ENCODE assay signal across 9 cellular contexts in genomic region chr6:3053231-3053508, GRCh38. TPM values are rescaled to one million over a fixed set of nuclear protein-coding genes. Genes with fewer than 3 reads are reported as not detected.
A peak's percentile ranks its signal among the peaks of the same experiment; 100 is the strongest.
DNase-seq lines count a peak whose midpoint lies in the region; ATAC-seq, FAIRE-seq and TF ChIP-seq lines count a peak whose summit lies in the region.
"Had no signal": no experiment of that assay in that cellular context is flagged by ENCODE, and none has a peak within 500 bp of the region (broad histone marks: within the 10 kb centered on the region; RNA-seq: fewer than 3 reads in every experiment).

No MANE protein-coding gene starts in this region.

- H3K27me3 ChIP-seq in HUES64 (ENCODE audit: insufficient read depth, low read length) = peaks cover 12% of the 10 kb centered on the region; the same call in 1 of the 2 replicates
- no peaks in the 10 kb centered on the region for H3K27me3 ChIP-seq in muscle layer of colon (ENCODE audit: control insufficient read depth in 1 of 2, insufficient read depth in 2 of 2, low read length in 2 of 2)
- H3K27me3 ChIP-seq: SJSA1 had no signal

- POLR2A ChIA-PET in A549 (lab: Yijun Ruan, JAX) = interaction anchor here (1.0 to 1.5 kb wide), 5 partner anchors 27 to 63 kb away, joined by 5 to 18 read pairs (median 10); partner anchors contain the start of gene NQO2

- no peak for TF ChIP-seq CTCF in A549 (IDR thresholded peaks at IDR 0.05)

- 62% methylated on average over 11 of the region's 11 CpGs for WGBS in A549 (ENCODE audit: missing lambda C conversion rate)
- WGBS in HUES64 = 61% methylated on average over 11 of the region's 11 CpGs

- ATAC-seq in A549 = no peak
- ATAC-seq in HG03045 (IDR thresholded peaks at IDR 0.05; ENCODE audit: unreplicated experiment) = no peak
- ATAC-seq in HG02840 (IDR thresholded peaks at IDR 0.05; ENCODE audit: low FRiP score, unreplicated experiment) = no peak

- H3K4me2 ChIP-seq in A549 = peak overlapping the region; percentile 79

- H3K4me3 ChIP-seq in A549 = peak overlapping the region; percentile 50
- H3K4me3 ChIP-seq in HUES64 (ENCODE audit: low read length) = peak overlapping the region; percentile 70
- peak overlapping the region in 1 of 2 donors; percentile 45 for H3K4me3 ChIP-seq in muscle layer of colon (ENCODE audit: low read depth in 1 of 2, low read length in 2 of 2)

- H3K27ac ChIP-seq in A549 = peak overlapping the region; percentile 70 to 88
- peak overlapping the region; percentile 63; the same call in 1 of the 2 replicates for H3K27ac ChIP-seq in HUES64 (ENCODE audit: low read depth, low read length)
- peak overlapping the region; percentile 39 for H3K27ac ChIP-seq in muscle layer of colon (ENCODE audit: low read depth, low read length)
- no peak overlapping the region for H3K27ac ChIP-seq in substantia nigra (ENCODE audit: low read depth, low read length, poor library complexity, severe bottlenecking)
- H3K27ac ChIP-seq: SJSA1 had no signal

- TF ChIP-seq EP300 in A549 (IDR thresholded peaks at IDR 0.05) = no peak

- H3K9me3 ChIP-seq in A549 (no peaks in the 10 kb centered on the region), HUES64 (ENCODE audit: insufficient read depth, low read depth, low read length) (no peaks in the 10 kb centered on the region), muscle layer of colon (ENCODE audit: low read length) (no peaks in the 10 kb centered on the region)
- H3K9me3 ChIP-seq: SJSA1 had no signal

- CTCF ChIA-PET in A549 (lab: Yijun Ruan, JAX) = interaction anchor here (1.0 to 2.7 kb wide), 6 partner anchors 25 to 115 kb away, joined by 3 to 18 read pairs (median 5); no protein-coding TSS in a partner anchor

- TF ChIP-seq POLR2A in A549 (IDR thresholded peaks at IDR 0.05; ENCODE audit: low read length) = no peak

- TF ChIP-seq RAD21 in A549 (conservative IDR thresholded peaks at IDR 0.05 in 1 of 2, IDR thresholded peaks at IDR 0.05 in 1 of 2) = no peak

- H3K9ac ChIP-seq in HUES64 (ENCODE audit: low read depth, low read length) = peak overlapping the region; percentile 68
- no peak overlapping the region for H3K9ac ChIP-seq in muscle layer of colon (ENCODE audit: low read length)

- DNase-seq in A549 (ENCODE audit: low read depth in 1 of 2, low spot score in 1 of 2) (no peak), cerebellar cortex (ENCODE audit: low spot score) (peak; percentile 26), substantia nigra (lab: John Stamatoyannopoulos, UW) (no peak)
- DNase-seq in stimulated activated CD4-positive, alpha-beta T cell treated with anti-CD3 and anti-CD28 coated beads, Interleukin-4, amount 100 ng/mL, for 24 hours = no peak

- H3K36me3 ChIP-seq in HUES64 (ENCODE audit: insufficient read depth, low read length) (no peaks in the 10 kb centered on the region), muscle layer of colon (ENCODE audit: insufficient read depth, low read length) (no peaks in the 10 kb centered on the region)
- H3K36me3 ChIP-seq: SJSA1 had no signal

- H3K4me1 ChIP-seq in A549 (peaks cover 12% of the 10 kb centered on the region), HUES64 (ENCODE audit: insufficient read depth, low read length) (peaks cover 11% of the 10 kb centered on the region), muscle layer of colon (ENCODE audit: insufficient read depth, low read length) (peaks cover 11% of the 10 kb centered on the region)

- FAIRE-seq in A549 (lab: Jason Lieb, UNC) = no peak

TF ChIP-seq in A549, 52 proteins besides CTCF, POLR2A, EP300 and RAD21:
- TF ChIP-seq JUNB (IDR thresholded peaks at IDR 0.05) (no peak), CBX8 (IDR thresholded peaks at IDR 0.05) (no peak), PHF8 (IDR thresholded peaks at IDR 0.05; ENCODE audit: borderline replicate concordance, low read depth) (no peak), ZC3H11A (IDR thresholded peaks at IDR 0.05) (no peak), E2F6 (IDR thresholded peaks at IDR 0.05; ENCODE audit: borderline replicate concordance, low read depth) (no peak), HES2 (IDR thresholded peaks at IDR 0.05) (no peak), HOXB13 (CRISPR knock-in tag; IDR thresholded peaks at IDR 0.05; ENCODE audit: low read depth) (no peak), NR3C1 (IDR thresholded peaks at IDR 0.05) (no peak)
- TF ChIP-seq, protein P1, sequence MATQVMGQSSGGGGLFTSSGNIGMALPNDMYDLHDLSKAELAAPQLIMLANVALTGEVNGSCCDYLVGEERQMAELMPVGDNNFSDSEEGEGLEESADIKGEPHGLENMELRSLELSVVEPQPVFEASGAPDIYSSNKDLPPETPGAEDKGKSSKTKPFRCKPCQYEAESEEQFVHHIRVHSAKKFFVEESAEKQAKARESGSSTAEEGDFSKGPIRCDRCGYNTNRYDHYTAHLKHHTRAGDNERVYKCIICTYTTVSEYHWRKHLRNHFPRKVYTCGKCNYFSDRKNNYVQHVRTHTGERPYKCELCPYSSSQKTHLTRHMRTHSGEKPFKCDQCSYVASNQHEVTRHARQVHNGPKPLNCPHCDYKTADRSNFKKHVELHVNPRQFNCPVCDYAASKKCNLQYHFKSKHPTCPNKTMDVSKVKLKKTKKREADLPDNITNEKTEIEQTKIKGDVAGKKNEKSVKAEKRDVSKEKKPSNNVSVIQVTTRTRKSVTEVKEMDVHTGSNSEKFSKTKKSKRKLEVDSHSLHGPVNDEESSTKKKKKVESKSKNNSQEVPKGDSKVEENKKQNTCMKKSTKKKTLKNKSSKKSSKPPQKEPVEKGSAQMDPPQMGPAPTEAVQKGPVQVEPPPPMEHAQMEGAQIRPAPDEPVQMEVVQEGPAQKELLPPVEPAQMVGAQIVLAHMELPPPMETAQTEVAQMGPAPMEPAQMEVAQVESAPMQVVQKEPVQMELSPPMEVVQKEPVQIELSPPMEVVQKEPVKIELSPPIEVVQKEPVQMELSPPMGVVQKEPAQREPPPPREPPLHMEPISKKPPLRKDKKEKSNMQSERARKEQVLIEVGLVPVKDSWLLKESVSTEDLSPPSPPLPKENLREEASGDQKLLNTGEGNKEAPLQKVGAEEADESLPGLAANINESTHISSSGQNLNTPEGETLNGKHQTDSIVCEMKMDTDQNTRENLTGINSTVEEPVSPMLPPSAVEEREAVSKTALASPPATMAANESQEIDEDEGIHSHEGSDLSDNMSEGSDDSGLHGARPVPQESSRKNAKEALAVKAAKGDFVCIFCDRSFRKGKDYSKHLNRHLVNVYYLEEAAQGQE (IDR thresholded peaks at IDR 0.05) = no peak

RNA-seq across cellular contexts. Expression of gene RIPK1, which starts 15.1 kb away (rescaled TPM):
- polyA plus RNA-seq in A549 (2011; rRNA removed) (13.5 and 14.3 TPM in 2 replicates), A549 (2017; fragmentation: RNase III; extraction: RNeasy Plus Mini Kit Qiagen cat#74134 plus additional on column Dnase treatment) (10.4 to 12.2 TPM (median 10.6 TPM) in 3 replicates)
- 5.3 and 5.9 TPM in 2 replicates for polyA plus RNA-seq in A549 (2012; cell fraction: cytosol; rRNA removed)
- polyA plus RNA-seq in A549 (2012; cell fraction: nucleus; rRNA removed) = 5.5 and 8.5 TPM in 2 replicates
- polyA minus RNA-seq in A549 (2011; rRNA and poly(A)+ RNA removed) = 11.1 and 12.0 TPM in 2 replicates
- 18.5 TPM for polyA plus RNA-seq in HUES64 (2013, experiment 1 of 2)
- polyA plus RNA-seq in HUES64 (2013, experiment 2 of 2) = 16.9 TPM

RNA-seq across cellular contexts. Expression of gene NQO2, which starts 53.5 kb away (rescaled TPM):
- polyA plus RNA-seq in A549 (2011; rRNA removed) (77.0 and 86.5 TPM in 2 replicates), A549 (2017; fragmentation: RNase III; extraction: RNeasy Plus Mini Kit Qiagen cat#74134 plus additional on column Dnase treatment) (61.3 to 70.6 TPM (median 67.2 TPM) in 3 replicates)
- polyA plus RNA-seq in A549 (2012; cell fraction: cytosol; rRNA removed) = 78.6 and 80.2 TPM in 2 replicates
- polyA plus RNA-seq in A549 (2012; cell fraction: nucleus; rRNA removed) = 37.9 and 48.4 TPM in 2 replicates
- polyA minus RNA-seq in A549 (2011; rRNA and poly(A)+ RNA removed) = 47.2 and 54.9 TPM in 2 replicates
- polyA plus RNA-seq in HUES64 (2013, experiment 1 of 2) = 125 TPM
- 138 TPM for polyA plus RNA-seq in HUES64 (2013, experiment 2 of 2)
